Comparison of ENCODE assay signal across 28 cellular contexts in the genomic region with DNA sequence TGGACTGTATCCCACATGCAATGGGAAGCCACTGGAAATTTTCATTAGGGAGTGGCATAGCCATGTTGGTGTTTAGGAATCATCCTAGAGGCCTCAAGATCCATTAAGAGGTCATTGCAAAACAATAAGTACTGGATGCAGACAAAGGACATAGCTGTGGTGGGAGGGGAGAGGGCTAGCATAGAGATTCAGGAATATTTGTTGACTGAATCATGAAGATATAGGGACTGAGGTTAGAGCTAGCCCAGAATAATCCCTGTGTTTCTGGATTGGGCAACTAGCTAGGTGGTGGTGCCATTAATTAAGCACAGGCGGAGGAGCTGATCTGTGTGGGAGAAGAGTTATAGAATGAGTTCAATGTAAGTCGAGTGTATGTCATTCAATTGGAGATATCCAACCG.
DNase-seq lines count a peak whose midpoint lies in the region; ATAC-seq and TF ChIP-seq lines count a peak whose summit lies in the region.
"Had no signal": no experiment of that assay in that cellular context is flagged by ENCODE, and none has a peak within 500 bp of the region (broad histone marks: within the 10 kb centered on the region; RNA-seq: fewer than 3 reads in every experiment).

No MANE protein-coding gene starts in this region.

- H3K4me3 Mint-ChIP-seq in MCF 10A (ENCODE audit: unreplicated experiment), result no peak overlapping the region
- no peak overlapping the region for H3K4me3 Mint-ChIP-seq in nephron progenitor cell
- H3K4me3 Mint-ChIP-seq: activated T-helper 17 cell treated with anti-CD3 and anti-CD28 coated beads, Interleukin-2, amount 50 U/mL, for 72 hours; naive thymus-derived CD4-positive, alpha-beta T cell had no signal

- H3K27ac ChIP-seq in breast epithelium (no peak overlapping the region), SJSA1 (peak overlapping the region; percentile 18), vagina (no peak overlapping the region), brain microvascular endothelial cell (no peak overlapping the region)
- H3K27ac ChIP-seq: psoas muscle, testis had no signal

- H3K9me3 ChIP-seq in breast epithelium (no peaks in the 10 kb centered on the region), SJSA1 (replicated peaks) (peaks cover 5% of the 10 kb centered on the region; the same call in 1 of the 2 replicates), vagina (no peaks in the 10 kb centered on the region)
- H3K9me3 ChIP-seq: BE2C, psoas muscle, testis had no signal

- H3K4me1 Mint-ChIP-seq in MCF 10A (ENCODE audit: insufficient read depth, unreplicated experiment) (peaks cover 7% of the 10 kb centered on the region), nephron progenitor cell (no peaks in the 10 kb centered on the region)
- H3K4me1 Mint-ChIP-seq: activated T-helper 17 cell treated with anti-CD3 and anti-CD28 coated beads, Interleukin-2, amount 50 U/mL, for 72 hours; naive thymus-derived CD4-positive, alpha-beta T cell had no signal

- H3K27me3 Mint-ChIP-seq in MCF 10A (ENCODE audit: insufficient read depth, unreplicated experiment) (no peaks in the 10 kb centered on the region), nephron progenitor cell (ENCODE audit: low read depth, poor library complexity) (no peaks in the 10 kb centered on the region)
- H3K27me3 Mint-ChIP-seq: activated T-helper 17 cell treated with anti-CD3 and anti-CD28 coated beads, Interleukin-2, amount 50 U/mL, for 72 hours; naive thymus-derived CD4-positive, alpha-beta T cell had no signal

- H3K36me3 ChIP-seq in breast epithelium (no peaks in the 10 kb centered on the region), SJSA1 (no peaks in the 10 kb centered on the region), vagina (no peaks in the 10 kb centered on the region), brain microvascular endothelial cell (replicated peaks) (no peaks in the 10 kb centered on the region)
- H3K36me3 ChIP-seq: BE2C had no signal

- no peaks in the 10 kb centered on the region for H3K27me3 ChIP-seq in breast epithelium
- no peaks in the 10 kb centered on the region for H3K27me3 ChIP-seq in SJSA1 (replicated peaks)
- no peaks in the 10 kb centered on the region for H3K27me3 ChIP-seq in vagina
- H3K27me3 ChIP-seq in brain microvascular endothelial cell (replicated peaks), result no peaks in the 10 kb centered on the region
- H3K27me3 ChIP-seq: BE2C, testis had no signal

- intact Hi-C loops in MCF 10A (cut with micrococcal nuclease) (no loop called here), breast epithelium (cut with DNase I; ENCODE audit: low total_unique reads) (no loop called here), vagina (cut with DNase I) (no loop called here)

- H3K36me3 Mint-ChIP-seq in MCF 10A (ENCODE audit: insufficient read depth, unreplicated experiment), result no peaks in the 10 kb centered on the region
- H3K36me3 Mint-ChIP-seq in nephron progenitor cell (ENCODE audit: low read depth), result peaks cover 59% of the 10 kb centered on the region

- no peaks in the 10 kb centered on the region for H3K4me1 ChIP-seq in breast epithelium
- peaks cover 36% of the 10 kb centered on the region for H3K4me1 ChIP-seq in SJSA1 (replicated peaks)
- no peaks in the 10 kb centered on the region for H3K4me1 ChIP-seq in vagina
- H3K4me1 ChIP-seq: BE2C, psoas muscle, testis had no signal

- in situ Hi-C loops in brain microvascular endothelial cell (cut with HindIII; ENCODE audit: low pct_ligation_motif_present, low sequenced_read_pairs), result no loop called here

- ATAC-seq in HG02588 (IDR thresholded peaks at IDR 0.05; ENCODE audit: unreplicated experiment), result no peak
- ATAC-seq: activated T-helper 17 cell treated with anti-CD3 and anti-CD28 coated beads, Interleukin-2, amount 50 U/mL, for 72 hours; naive thymus-derived CD4-positive, alpha-beta T cell; psoas muscle had no signal

- DNase-seq in MCF 10A (ENCODE audit: unreplicated experiment), result peak; percentile 10
- DNase-seq in breast epithelium (ENCODE audit: low spot score in 2 of 2), result no peak
- peak; percentile 79 to 87 for DNase-seq in SJSA1 (ENCODE audit: low read depth in 1 of 2, low spot score in 2 of 2)
- DNase-seq in fibroblast of peridontal ligament (ENCODE audit: extremely low read depth), result peak; percentile 8
- no peak for DNase-seq in vagina (ENCODE audit: extremely low spot score in 2 of 2)
- DNase-seq in brain microvascular endothelial cell, result no peak
- DNase-seq in nephron progenitor cell, result no peak
- DNase-seq: 8988T; activated CD4-positive, CD25-positive, alpha-beta regulatory T cell; activated naive CD4-positive, alpha-beta T cell treated with anti-CD3 and anti-CD28 coated beads, Interleukin-2, amount 50 U/mL, for 16 hours; amygdala; BE2C; central memory CD4-positive, alpha-beta T cell; DMS53; head of caudate nucleus; kidney; midbrain; naive thymus-derived CD4-positive, alpha-beta T cell; NCI-H1048; NCI-H1694 treated with DMSO at 0.1 percent for 48 hours; NCI-H2171; NCI-H526; nucleus accumbens; psoas muscle; stimulated activated naive CD4-positive, alpha-beta T cell; testis had no signal

- no peak for TF ChIP-seq CTCF in MCF 10A (IDR thresholded peaks at IDR 0.05; ENCODE audit: unreplicated experiment)
- TF ChIP-seq CTCF in breast epithelium (IDR thresholded peaks at IDR 0.05), result no peak
- TF ChIP-seq CTCF in vagina (IDR thresholded peaks at IDR 0.05), result no peak
- TF ChIP-seq CTCF in brain microvascular endothelial cell (IDR thresholded peaks at IDR 0.05; ENCODE audit: low read depth, low read length, missing control alignments), result no peak
- TF ChIP-seq CTCF in nephron progenitor cell (IDR thresholded peaks at IDR 0.05), result no peak

- H3K9me3 Mint-ChIP-seq in MCF 10A (ENCODE audit: unreplicated experiment), result no peaks in the 10 kb centered on the region
- H3K9me3 Mint-ChIP-seq in nephron progenitor cell, result no peaks in the 10 kb centered on the region

- no peak for TF ChIP-seq POLR2A in breast epithelium (IDR thresholded peaks at IDR 0.05)
- TF ChIP-seq POLR2A in vagina (IDR thresholded peaks at IDR 0.05), result no peak

- BruUV-seq in MCF 10A (replicated peaks; lab: Mats Ljungman, UMichigan), result no TSS peak

- CTCF ChIA-PET in MCF 10A (lab: Yijun Ruan, JAX), result no interaction called here

- H3K27ac Mint-ChIP-seq in MCF 10A (ENCODE audit: low read depth, unreplicated experiment) (no peak overlapping the region), nephron progenitor cell (no peak overlapping the region)
- H3K27ac Mint-ChIP-seq: activated T-helper 17 cell treated with anti-CD3 and anti-CD28 coated beads, Interleukin-2, amount 50 U/mL, for 72 hours; naive thymus-derived CD4-positive, alpha-beta T cell had no signal

- no peak overlapping the region for H3K4me3 ChIP-seq in breast epithelium
- H3K4me3 ChIP-seq in SJSA1, result no peak overlapping the region
- H3K4me3 ChIP-seq in vagina, result no peak overlapping the region
- H3K4me3 ChIP-seq in brain microvascular endothelial cell (ENCODE audit: low read depth, low read length), result no peak overlapping the region
- H3K4me3 ChIP-seq: psoas muscle, testis had no signal

- POLR2A ChIA-PET in MCF 10A (lab: Yijun Ruan, JAX), result interaction anchor here (0.7 kb wide), 1 partner anchor 87 kb away, joined by 3 read pairs; no protein-coding TSS in a partner anchor

Comparison
In these comparisons a context has a peak if more than half of its experiments do, and no peak if none do; other contexts are left out.
1. DNase-seq: peak in MCF 10A (single experiment), SJSA1 (2 of 2) and fibroblast of peridontal ligament (single experiment); none in breast epithelium (0 of 2), vagina (0 of 2), brain microvascular endothelial cell (single experiment) and nephron progenitor cell (single experiment).